1 cellular context compared by ENCODE assay signal in the genomic region with DNA sequence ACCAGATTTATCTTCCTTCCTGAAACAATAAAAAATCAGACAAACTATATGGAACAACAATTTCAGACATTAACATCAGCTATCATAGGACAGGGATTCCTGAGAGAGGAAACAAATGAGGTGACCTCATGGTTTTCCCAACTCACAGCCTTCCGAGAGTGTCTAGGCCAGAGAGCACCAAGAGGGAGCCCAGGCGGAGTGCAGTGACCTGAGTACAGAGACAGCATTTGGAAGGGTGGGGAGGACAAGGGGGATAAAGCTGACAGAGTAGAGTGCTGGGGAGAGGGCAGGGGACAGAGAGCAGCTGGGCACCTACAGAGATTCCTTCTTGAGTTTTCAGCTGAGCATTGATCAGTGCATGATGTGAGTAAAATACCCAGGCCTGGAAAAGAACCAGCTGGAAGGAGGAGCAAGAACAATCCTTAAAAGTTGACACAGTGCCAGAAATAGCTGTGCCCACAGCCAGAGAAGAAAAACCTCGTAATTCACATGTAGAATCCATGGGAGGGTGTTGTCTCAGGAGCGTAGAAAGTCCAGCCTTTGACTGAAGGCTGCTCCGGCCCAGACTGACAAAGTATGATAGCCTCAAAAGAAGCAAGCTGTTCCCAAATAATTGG.
TF ChIP-seq lines count a peak whose summit lies in the region.

No MANE protein-coding gene starts in this region.

TF ChIP-seq in H1, 55 proteins besides CTCF, POLR2A, EP300 and RAD21:
- TF ChIP-seq SIX5 (IDR thresholded peaks at IDR 0.05; ENCODE audit: low read depth, low read length) = no peak
- TF ChIP-seq BACH1 (IDR thresholded peaks at IDR 0.05; ENCODE audit: low read length) = no peak
- TF ChIP-seq CEBPB (IDR thresholded peaks at IDR 0.05; ENCODE audit: low read depth, low read length) = no peak
- TF ChIP-seq, protein P1, sequence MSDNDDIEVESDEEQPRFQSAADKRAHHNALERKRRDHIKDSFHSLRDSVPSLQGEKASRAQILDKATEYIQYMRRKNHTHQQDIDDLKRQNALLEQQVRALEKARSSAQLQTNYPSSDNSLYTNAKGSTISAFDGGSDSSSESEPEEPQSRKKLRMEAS (IDR thresholded peaks at IDR 0.05) = no peak
- no peak for TF ChIP-seq RNF2 (IDR thresholded peaks at IDR 0.05; ENCODE audit: borderline replicate concordance, low read depth, low read length, missing control alignments, poor library complexity, severe bottlenecking)
- TF ChIP-seq, protein P2, sequence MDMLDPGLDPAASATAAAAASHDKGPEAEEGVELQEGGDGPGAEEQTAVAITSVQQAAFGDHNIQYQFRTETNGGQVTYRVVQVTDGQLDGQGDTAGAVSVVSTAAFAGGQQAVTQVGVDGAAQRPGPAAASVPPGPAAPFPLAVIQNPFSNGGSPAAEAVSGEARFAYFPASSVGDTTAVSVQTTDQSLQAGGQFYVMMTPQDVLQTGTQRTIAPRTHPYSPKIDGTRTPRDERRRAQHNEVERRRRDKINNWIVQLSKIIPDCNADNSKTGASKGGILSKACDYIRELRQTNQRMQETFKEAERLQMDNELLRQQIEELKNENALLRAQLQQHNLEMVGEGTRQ (IDR thresholded peaks at IDR 0.05; ENCODE audit: low read length) = no peak
- TF ChIP-seq NRF1 (IDR thresholded peaks at IDR 0.05; ENCODE audit: low read depth, low read length) = no peak
